ENCODE assay signal across 23 cellular contexts in the genomic region with DNA sequence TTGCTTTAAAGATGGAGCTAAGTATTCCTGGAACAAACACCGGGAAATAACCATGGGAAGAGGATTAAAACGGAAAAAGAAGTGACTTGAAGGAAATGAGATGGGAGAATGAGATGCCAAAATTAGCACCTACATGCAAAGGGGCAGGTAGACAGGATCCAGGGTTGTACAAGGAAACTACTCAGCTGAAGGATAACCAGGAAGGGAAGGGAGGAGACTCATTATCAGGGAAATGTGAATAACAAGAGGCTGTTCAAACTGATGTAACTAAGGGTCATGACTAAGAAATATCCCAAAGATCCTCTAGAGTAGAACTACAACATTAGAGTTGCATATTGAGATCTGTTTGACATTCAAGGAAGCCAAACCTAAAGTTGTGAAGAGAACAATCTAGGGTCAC.
DNase-seq lines count a peak whose midpoint lies in the region; ATAC-seq, FAIRE-seq and TF ChIP-seq lines count a peak whose summit lies in the region.
"Had no signal": no experiment of that assay in that cellular context is flagged by ENCODE, and none has a peak within 500 bp of the region (broad histone marks: within the 10 kb centered on the region; RNA-seq: fewer than 3 reads in every experiment).

No MANE protein-coding gene starts in this region.

- H2BK5ac ChIP-seq in H1 (ENCODE audit: low read depth, low read length) = peak overlapping the region; percentile 62; the same call in 1 of the 2 replicates

- H3K27me3 Mint-ChIP-seq in neural progenitor cell (ENCODE audit: insufficient read depth, low read depth) = no peaks in the 10 kb centered on the region

- no peak overlapping the region for H3K27ac ChIP-seq in SK-N-SH (ENCODE audit: low read depth in 2 of 2, low read length in 1 of 2)
- no peak overlapping the region for H3K27ac ChIP-seq in PC-9
- no peak overlapping the region for H3K27ac ChIP-seq in H1 (ENCODE audit: low read depth, low read length)
- no peak overlapping the region for H3K27ac ChIP-seq in neural progenitor cell
- H3K27ac ChIP-seq: BLaER1 treated with 17β-estradiol and CSF1 and Interleukin-3, amounts not matched to agents 10 nM and 100 nM had no signal

- H3K9me2 ChIP-seq in SK-N-SH (no peaks in the 10 kb centered on the region), PC-9 (ENCODE audit: insufficient read depth) (no peaks in the 10 kb centered on the region)

- peak overlapping the region; percentile 33; the same call in 1 of the 2 replicates for H2AFZ ChIP-seq in SK-N-SH (ENCODE audit: low read depth)
- H2AFZ ChIP-seq in PC-9 = no peak overlapping the region
- H2AFZ ChIP-seq in H1 (ENCODE audit: low read length) = no peak overlapping the region
- peak overlapping the region; percentile 1 for H2AFZ ChIP-seq in neural progenitor cell (replicated peaks)

- H3K4me3 Mint-ChIP-seq in neural progenitor cell = no peak overlapping the region
- H3K4me3 Mint-ChIP-seq: CD8-positive, alpha-beta T cell had no signal

- H3K23ac ChIP-seq in H1 (ENCODE audit: insufficient read length) = no peak overlapping the region

- peak; percentile 80 for FAIRE-seq in H1 (lab: Jason Lieb, UNC)
- FAIRE-seq: GM18507 had no signal

- BruUV-seq in PC-9 (replicated peaks; lab: Mats Ljungman, UMichigan) = no TSS peak

- no peak overlapping the region for H3K4me2 ChIP-seq in SK-N-SH
- peak overlapping the region; percentile 12; the same call in 1 of the 2 replicates for H3K4me2 ChIP-seq in PC-9
- H3K4me2 ChIP-seq in H1 (ENCODE audit: insufficient read depth in 1 of 2, low read depth in 2 of 2, low read length in 2 of 2) = peak overlapping the region in 1 of 2 experiments; percentile 10; a peak in 2 of 4 replicates
- no peak overlapping the region for H3K4me2 ChIP-seq in neural progenitor cell
- H3K4me2 ChIP-seq: BLaER1 treated with 17β-estradiol and CSF1 and Interleukin-3, amounts not matched to agents 10 nM and 100 nM had no signal

- 15% methylated on average over 2 of the region's 2 CpGs for WGBS in SK-N-SH (ENCODE audit: low lambda C conversion rate)
- 85% methylated on average over 2 of the region's 2 CpGs; no CpG with 5 or more reads in 1 of the 2 experiments for WGBS in H1 (ENCODE audit: extremely low coverage in 1 of 2, insufficient coverage in 1 of 2, insufficient read length in 1 of 2, insufficient replicate concordance in 2 of 2, low coverage in 1 of 2, low lambda C conversion rate in 2 of 2, missing lambda C conversion rate in 1 of 2), 2 experiments

- H3K79me2 ChIP-seq in SK-N-SH (ENCODE audit: insufficient read depth) = no peaks in the 10 kb centered on the region
- H3K79me2 ChIP-seq in PC-9 (ENCODE audit: low read depth) = no peaks in the 10 kb centered on the region
- H3K79me2 ChIP-seq in H1 (ENCODE audit: control insufficient read depth in 1 of 2, insufficient read depth in 2 of 2, low read length in 2 of 2) = no peaks in the 10 kb centered on the region
- H3K79me2 ChIP-seq in neural progenitor cell (ENCODE audit: low read depth) = no peaks in the 10 kb centered on the region

- H3K4ac ChIP-seq in H1 (replicated peaks; ENCODE audit: insufficient read length, low read depth, low read length) = no peak overlapping the region

- H4K20me1 ChIP-seq in SK-N-SH (ENCODE audit: insufficient read depth) (no peaks in the 10 kb centered on the region), PC-9 (ENCODE audit: insufficient read depth) (no peaks in the 10 kb centered on the region), H1 (replicated peaks in 1 of 2; ENCODE audit: control insufficient read depth in 1 of 2, insufficient read depth in 2 of 2, low read length in 2 of 2) (no peaks in the 10 kb centered on the region), neural progenitor cell (ENCODE audit: low read depth) (no peaks in the 10 kb centered on the region)
- H4K20me1 ChIP-seq: BLaER1 treated with 17β-estradiol and CSF1 and Interleukin-3, amounts not matched to agents 10 nM and 100 nM had no signal

- H3K23me2 ChIP-seq in H1 (ENCODE audit: low read depth, low read length) = peaks cover 2% of the 10 kb centered on the region; the same call in 1 of the 2 replicates

- no peaks in the 10 kb centered on the region for H3K9me3 ChIP-seq in SK-N-SH
- no peaks in the 10 kb centered on the region for H3K9me3 ChIP-seq in PC-9 (ENCODE audit: insufficient read depth, low read depth)
- no peaks in the 10 kb centered on the region for H3K9me3 ChIP-seq in H1 (ENCODE audit: insufficient read depth in 2 of 2, low read depth in 1 of 2, low read length in 1 of 2)
- no peaks in the 10 kb centered on the region for H3K9me3 ChIP-seq in neural progenitor cell (ENCODE audit: low read depth)
- H3K9me3 ChIP-seq: MG63 had no signal

- no peaks in the 10 kb centered on the region for H3F3A ChIP-seq in SK-N-SH (replicated peaks; ENCODE audit: insufficient read depth)
- no peaks in the 10 kb centered on the region for H3F3A ChIP-seq in PC-9 (ENCODE audit: insufficient read depth, low read depth)
- H3F3A ChIP-seq in neural progenitor cell (ENCODE audit: low read depth) = peaks cover 3% of the 10 kb centered on the region

- no peak overlapping the region for H2BK15ac ChIP-seq in H1 (ENCODE audit: low read length)

- no peaks in the 10 kb centered on the region for H3K9me3 Mint-ChIP-seq in neural progenitor cell
- H3K9me3 Mint-ChIP-seq: CD8-positive, alpha-beta T cell had no signal

- TF ChIP-seq CTCF in SK-N-SH (IDR thresholded peaks at IDR 0.05) (no peak), PC-9 (conservative IDR thresholded peaks at IDR 0.05) (no peak), H1 (IDR thresholded peaks at IDR 0.05; ENCODE audit: control extremely low read depth in 1 of 3, insufficient read depth in 1 of 3, low read depth in 1 of 3, low read length in 3 of 3) (no peak), neural progenitor cell (IDR thresholded peaks at IDR 0.05) (no peak)

- H2BK120ac ChIP-seq in H1 (replicated peaks; ENCODE audit: low read depth, low read length) = no peak overlapping the region

- no peak overlapping the region for H4K5ac ChIP-seq in H1 (ENCODE audit: insufficient read length, low read depth, low read length)

- no peak overlapping the region for H2BK12ac ChIP-seq in H1 (ENCODE audit: low read depth, low read length)

- TF ChIP-seq EP300 in SK-N-SH (IDR thresholded peaks at IDR 0.05; ENCODE audit: borderline replicate concordance in 1 of 2, low read depth in 1 of 2, low read length in 1 of 2) = no peak
- no peak for TF ChIP-seq EP300 in H1 (IDR thresholded peaks at IDR 0.05; ENCODE audit: borderline replicate concordance in 1 of 2, low read depth in 2 of 2, low read length in 2 of 2)

- no peak overlapping the region for H3K14ac ChIP-seq in H1 (ENCODE audit: insufficient read length)

- H2BK20ac ChIP-seq in H1 (ENCODE audit: low read length) = no peak overlapping the region

- H3K4me3 ChIP-seq in SK-N-SH (ENCODE audit: low read depth in 2 of 2, low read length in 1 of 2) (no peak overlapping the region), PC-9 (no peak overlapping the region), H1 (ENCODE audit: extremely low read depth in 1 of 4, insufficient read depth in 2 of 4, low read depth in 3 of 4, low read length in 4 of 4) (no peak overlapping the region), neural progenitor cell (no peak overlapping the region)
- H3K4me3 ChIP-seq: BLaER1 treated with 17β-estradiol and CSF1 and Interleukin-3, amounts not matched to agents 10 nM and 100 nM; MG63 had no signal

- H3K36me3 Mint-ChIP-seq in neural progenitor cell = no peaks in the 10 kb centered on the region
- H3K36me3 Mint-ChIP-seq: CD8-positive, alpha-beta T cell had no signal

- CTCF ChIA-PET in SK-N-SH (lab: Yijun Ruan, JAX) = no interaction called here
- CTCF ChIA-PET in PC-9 (lab: Charles Lee) = no interaction called here
- CTCF ChIA-PET in H1 (lab: Charles Lee; ENCODE audit: partially characterized antibody) = no interaction called here

- no peak overlapping the region for H2AK5ac ChIP-seq in H1 (ENCODE audit: low read depth, low read length)

- intact Hi-C loops in PC-9 (cut with micrococcal nuclease; ENCODE audit: unreplicated experiment) = no loop called here

- H3K27me3 ChIP-seq in SK-N-SH (ENCODE audit: insufficient read depth) = peaks cover 9% of the 10 kb centered on the region; the same call in 1 of the 2 replicates
- H3K27me3 ChIP-seq in PC-9 (ENCODE audit: insufficient read depth, low read depth) = no peaks in the 10 kb centered on the region
- H3K27me3 ChIP-seq in H1 (replicated peaks in 1 of 4; ENCODE audit: control insufficient read depth in 3 of 4, extremely low read depth in 1 of 4, insufficient read depth in 3 of 4, low read length in 3 of 4) = no peaks in the 10 kb centered on the region
- no peaks in the 10 kb centered on the region for H3K27me3 ChIP-seq in neural progenitor cell
- H3K27me3 ChIP-seq: BLaER1 treated with 17β-estradiol and CSF1 and Interleukin-3, amounts not matched to agents 10 nM and 100 nM; MG63 had no signal

- DNase-seq in SK-N-SH (no peak), PC-9 (no peak), H1 (ENCODE audit: low read depth in 1 of 2, low spot score in 2 of 2) (no peak), neural progenitor cell (ENCODE audit: low spot score) (no peak), RPMI8226 (no peak), NCI-H748 (lab: John Stamatoyannopoulos, UW; ENCODE audit: unreplicated experiment) (no peak), EL (no peak)
- DNase-seq: 8988T; CD8-positive, alpha-beta T cell; GDM1; GOT3; Kasumi-1; MG63; NCI-H1417 treated with DMSO at 0.1 percent for 48 hours; NCI-H187 treated with DMSO at 0.1 percent for 48 hours; NCI-H2107; NCI-H226; NCI-H524; OCI-M1; SHP77 had no signal

- H3K9ac ChIP-seq in SK-N-SH (no peak overlapping the region), H1 (replicated peaks in 1 of 4; ENCODE audit: extremely low read depth in 1 of 4, low read depth in 3 of 4, low read length in 3 of 4) (no peak overlapping the region), neural progenitor cell (no peak overlapping the region)
- H3K9ac ChIP-seq: BLaER1 treated with 17β-estradiol and CSF1 and Interleukin-3, amounts not matched to agents 10 nM and 100 nM had no signal

- H3K18ac ChIP-seq in H1 (ENCODE audit: extremely low read depth, low read length) = no peak overlapping the region

- H3K4me1 ChIP-seq in SK-N-SH (ENCODE audit: control insufficient read depth in 1 of 2, insufficient read depth in 2 of 2, low read depth in 1 of 2, low read length in 1 of 2) (no peaks in the 10 kb centered on the region), PC-9 (replicated peaks; ENCODE audit: insufficient read depth) (0 out of 2 replicates have a peak, but pooled peaks cover 6% of the 10 kb centered on the region), H1 (replicated peaks in 1 of 4; ENCODE audit: control insufficient read depth in 3 of 4, insufficient read depth in 4 of 4, low read length in 3 of 4) (peaks cover 0 to 6% (median 3%) of the 10 kb centered on the region in 4 experiments; a peak in 4 of 7 replicates), neural progenitor cell (no peaks in the 10 kb centered on the region)
- H3K4me1 ChIP-seq: BLaER1 treated with 17β-estradiol and CSF1 and Interleukin-3, amounts not matched to agents 10 nM and 100 nM had no signal

- H3K79me1 ChIP-seq in H1 (ENCODE audit: low read depth, low read length) = no peaks in the 10 kb centered on the region

- H3K27ac Mint-ChIP-seq in neural progenitor cell = no peak overlapping the region
- H3K27ac Mint-ChIP-seq: CD8-positive, alpha-beta T cell had no signal

- no peak overlapping the region for H4K8ac ChIP-seq in H1 (ENCODE audit: extremely low read depth, insufficient read depth, low read length)

- H3K36me3 ChIP-seq in SK-N-SH (replicated peaks in 1 of 2; ENCODE audit: control insufficient read depth in 1 of 2, insufficient read depth in 2 of 2, low read length in 1 of 2) (no peaks in the 10 kb centered on the region), PC-9 (ENCODE audit: low read depth) (no peaks in the 10 kb centered on the region), H1 (ENCODE audit: control insufficient read depth in 2 of 4, insufficient read depth in 4 of 4, low read length in 3 of 4) (no peaks in the 10 kb centered on the region), neural progenitor cell (no peaks in the 10 kb centered on the region)
- H3K36me3 ChIP-seq: BLaER1 treated with 17β-estradiol and CSF1 and Interleukin-3, amounts not matched to agents 10 nM and 100 nM; MG63 had no signal

- TF ChIP-seq POLR2A in H1 (IDR thresholded peaks at IDR 0.05; ENCODE audit: control extremely low read depth in 1 of 2, low read depth in 2 of 2, low read length in 2 of 2) = no peak

- TF ChIP-seq RAD21 in SK-N-SH (IDR thresholded peaks at IDR 0.05; ENCODE audit: low read length) (no peak), H1 (IDR thresholded peaks at IDR 0.05 in 1 of 2, conservative IDR thresholded peaks at IDR 0.05 in 1 of 2; ENCODE audit: low read depth in 2 of 2, low read length in 2 of 2) (no peak)

- POLR2A ChIA-PET in SK-N-SH (lab: Yijun Ruan, JAX) (no interaction called here), PC-9 (lab: Charles Lee; ENCODE audit: unreplicated experiment) (no interaction called here), H1 (lab: Charles Lee; ENCODE audit: partially characterized antibody) (interaction anchor here (0.8 to 3.9 kb wide), 2 partner anchors 10 to 217 kb away, joined by 3 to 16 read pairs; no protein-coding TSS in a partner anchor)

- no peak overlapping the region for H3K56ac ChIP-seq in H1 (replicated peaks; ENCODE audit: insufficient read length, low read depth, low read length)

- H4K91ac ChIP-seq in H1 (replicated peaks; ENCODE audit: insufficient read length, low read length) = no peak overlapping the region

- ATAC-seq in SK-N-SH treated with all-trans-retinoic acid at 6 μM for 48 hours = no peak
- ATAC-seq: CD8-positive, alpha-beta T cell had no signal

- H3K4me1 Mint-ChIP-seq in neural progenitor cell = peaks cover 3% of the 10 kb centered on the region

Comparison
In these comparisons a context has a peak if more than half of its experiments do, and no peak if none do; other contexts are left out.
1. H2AFZ ChIP-seq: peak in SK-N-SH (single experiment) and neural progenitor cell (single experiment); none in PC-9 (single experiment) and H1 (single experiment).